Comparison of ENCODE assay signal across 4 cellular contexts in genomic region chr11:101216091-101216490, GRCh38.
DNase-seq lines count a peak whose midpoint lies in the region.
"Not testable (repeated sequence)": the region's sequence is repeated elsewhere in the genome, so short reads cannot be mapped to it uniquely, and the experiment has no call there.

No MANE protein-coding gene starts in this region.

- not testable (repeated sequence) for H3K23ac ChIP-seq in trophoblast cell (ENCODE audit: low read length)

- H3K4ac ChIP-seq in trophoblast cell (ENCODE audit: low read depth, low read length), result not testable (repeated sequence)

- not testable (repeated sequence) for H3K4me2 ChIP-seq in trophoblast cell (ENCODE audit: low read length)

- H3K18ac ChIP-seq in trophoblast cell (ENCODE audit: low read length), result not testable (repeated sequence)

- not testable (repeated sequence) for H3K27me3 ChIP-seq in trophoblast cell (ENCODE audit: insufficient read depth, low read length)

- peak overlapping the region; percentile 47 for H3K27ac ChIP-seq in trophoblast cell (ENCODE audit: low read depth, low read length)

- H3K79me2 ChIP-seq in trophoblast cell (ENCODE audit: control insufficient read depth, insufficient read depth, low read length, poor library complexity), result not testable (repeated sequence)

- not testable (repeated sequence) for H3K9me3 ChIP-seq in trophoblast cell (ENCODE audit: insufficient read depth, low read depth, low read length)

- H3K36me3 ChIP-seq in trophoblast cell (ENCODE audit: control insufficient read depth in 1 of 2, insufficient read depth in 2 of 2, low read length in 2 of 2), result not testable (repeated sequence)

- H2BK120ac ChIP-seq in trophoblast cell (ENCODE audit: insufficient read depth, low read length, poor library complexity), result not testable (repeated sequence)

- not testable (repeated sequence) for H3K4me1 ChIP-seq in trophoblast cell (ENCODE audit: control insufficient read depth in 1 of 2, insufficient read depth in 2 of 2, low read length in 2 of 2)

- H2BK12ac ChIP-seq in trophoblast cell (ENCODE audit: low read length), result not testable (repeated sequence)

- H4K8ac ChIP-seq in trophoblast cell (ENCODE audit: low read depth, low read length), result not testable (repeated sequence)

- not testable (repeated sequence) for H2AK5ac ChIP-seq in trophoblast cell (ENCODE audit: low read length)

- H3K79me1 ChIP-seq in trophoblast cell (ENCODE audit: low read length), result not testable (repeated sequence)

- H2AFZ ChIP-seq in trophoblast cell (ENCODE audit: insufficient read depth, low read length, poor library complexity), result not testable (repeated sequence)

- not testable (repeated sequence) for H3K4me3 ChIP-seq in trophoblast cell (ENCODE audit: low read depth, low read length)

- not testable (repeated sequence) for H2BK5ac ChIP-seq in trophoblast cell (ENCODE audit: low read depth, low read length, poor library complexity)

- not testable (repeated sequence) for H4K91ac ChIP-seq in trophoblast cell (ENCODE audit: low read depth, low read length)

- WGBS in trophoblast cell (ENCODE audit: extremely low coverage, insufficient coverage, insufficient read length), result no CpG with 5 or more reads among the region's 1 CpG

- peak; percentile 5 for DNase-seq in ELF-1 (ENCODE audit: low read depth, low spot score)
- DNase-seq in NCI-H146 (lab: John Stamatoyannopoulos, UW), result peak; percentile 0
- peak; percentile 9 for DNase-seq in left kidney (ENCODE audit: low read depth, low spot score)
- DNase-seq in trophoblast cell, result peak; percentile 52 to 79

- H3K9ac ChIP-seq in trophoblast cell (ENCODE audit: low read length), result not testable (repeated sequence)

- not testable (repeated sequence) for H4K12ac ChIP-seq in trophoblast cell (ENCODE audit: low read depth, low read length)

- not testable (repeated sequence) for H3K14ac ChIP-seq in trophoblast cell (ENCODE audit: low read length)

Comparison
In these comparisons a context has a peak if more than half of its experiments do, and no peak if none do; other contexts are left out.
1. DNase-seq: peak in every context shown above with its lines; median percentile 66 in trophoblast cell; 9 in left kidney; 5 in ELF-1; 0 in NCI-H146.